Comparison of ENCODE assay signal across 8 cellular contexts in genomic region chr9:100437860-100438805, GRCh38. TPM values are rescaled to one million over a fixed set of nuclear protein-coding genes. Genes with fewer than 3 reads are reported as not detected.
DNase-seq lines count a peak whose midpoint lies in the region; FAIRE-seq and TF ChIP-seq lines count a peak whose summit lies in the region.

No MANE protein-coding gene starts in this region.

- CTCF ChIA-PET in MCF 10A (lab: Yijun Ruan, JAX) = interaction anchor here (0.6 to 3.4 kb wide), 34 partner anchors 7 to 1340 kb away, joined by 3 to 18 read pairs (median 4); partner anchors contain the start of genes ALG2, SEC61B and TEX10

- H3K27me3 Mint-ChIP-seq in MCF 10A (ENCODE audit: insufficient read depth, unreplicated experiment) = no peaks in the 10 kb centered on the region

- H3K4me3 Mint-ChIP-seq in MCF 10A (ENCODE audit: unreplicated experiment) = no peak overlapping the region

- DNase-seq in EH (ENCODE audit: low read depth) = peak; percentile 75
- DNase-seq in HCEC 1CT = peak; percentile 71
- peak; percentile 32 for DNase-seq in NCI-H2029 (lab: John Stamatoyannopoulos, UW)
- peak; percentile 82 for DNase-seq in MCF 10A (ENCODE audit: unreplicated experiment)
- DNase-seq in stimulated activated CD4-positive, alpha-beta T cell treated with anti-CD3 and anti-CD28 coated beads, Interleukin-1b, Interleukin-23, amount 100 ng/mL, for 1 hour (ENCODE audit: low read depth in 2 of 2) = peak; percentile 47 to 51
- no peak for DNase-seq in posterior vena cava (ENCODE audit: low spot score)

- FAIRE-seq in TTC549 (lab: Jason Lieb, UNC) (peak; percentile 43), islet of Langerhans (lab: Jason Lieb, UNC) (peak; percentile 81)

- intact Hi-C loops in MCF 10A (cut with micrococcal nuclease) (loop anchor here (5.0 kb wide), 1 partner anchor 116 kb away; no protein-coding TSS in a partner anchor), posterior vena cava (cut with DNase I) (no loop called here)

- no peaks in the 10 kb centered on the region for H3K9me3 Mint-ChIP-seq in MCF 10A (ENCODE audit: unreplicated experiment)

- TF ChIP-seq CTCF in MCF 10A (IDR thresholded peaks at IDR 0.05; ENCODE audit: unreplicated experiment) = peak; percentile 74

- POLR2A ChIA-PET in MCF 10A (lab: Yijun Ruan, JAX) = interaction anchor here (0.6 to 3.3 kb wide), 4 partner anchors 11 to 88 kb away, joined by 3 to 12 read pairs (median 4); partner anchors contain the start of genes MSANTD3 and TEX10

- no TSS peak for BruUV-seq in MCF 10A (replicated peaks; lab: Mats Ljungman, UMichigan)

- peaks cover 5% of the 10 kb centered on the region for H3K4me1 Mint-ChIP-seq in MCF 10A (ENCODE audit: insufficient read depth, unreplicated experiment)

- peaks cover 12% of the 10 kb centered on the region for H3K36me3 Mint-ChIP-seq in MCF 10A (ENCODE audit: insufficient read depth, unreplicated experiment)

- H3K27ac Mint-ChIP-seq in MCF 10A (ENCODE audit: low read depth, unreplicated experiment) = peak overlapping the region; percentile 66

RNA-seq across cellular contexts. Expression of gene MSANTD3, which starts 11.2 kb away (rescaled TPM):
- total RNA-seq in MCF 10A (2022) = 41.3 and 56.3 TPM in 2 replicates
- 10 to 100 TPM; 26.4 to 59.4 TPM for total RNA-seq in posterior vena cava

RNA-seq across cellular contexts. Expression of gene TMEFF1, which starts 34.8 kb away (rescaled TPM):
- total RNA-seq in MCF 10A (2022) = 0.28 and 0.56 TPM in 2 replicates
- 1 to 10 TPM in 1 of 2 donors, under 1 TPM in 1; 0.37 to 1.5 TPM for total RNA-seq in posterior vena cava
